ENCODE assay signal across 17 cellular contexts in genomic region chr15:42345502-42345901, GRCh38.
"Had no signal": no experiment of that assay in that cellular context is flagged by ENCODE, and none has a peak within 500 bp of the region (broad histone marks: within the 10 kb centered on the region; RNA-seq: fewer than 3 reads in every experiment).

No MANE protein-coding gene starts in this region.

- H3K27me3 ChIP-seq: cardiac muscle cell had no signal

- DNase-seq: activated CD4-positive, alpha-beta T cell treated with anti-CD3 and anti-CD28 coated beads for 48 hours; activated CD4-positive, alpha-beta T cell treated with anti-CD3 and anti-CD28 coated beads, Interleukin-2, amount 50 U/mL, for 4 hours; activated CD4-positive, CD25-positive, alpha-beta regulatory T cell treated with anti-CD3 and anti-CD28 coated beads, Interleukin-2, amount 50 U/mL, for 72 hours; activated CD8-positive, alpha-beta memory T cell treated with anti-CD3 and anti-CD28 coated beads, Interleukin-2, amount 50 U/mL, for 48 hours; activated naive CD8-positive, alpha-beta T cell treated with anti-CD3 and anti-CD28 coated beads, Interleukin-2, amount 50 U/mL, for 24 hours; activated T-cell treated with anti-CD3 and anti-CD28 coated beads, Interleukin-2, amount 50 U/mL, for 1 hour; amniotic stem cell; Karpas-422; NCI-H146; NCI-H187 treated with DMSO at 0.1 percent for 48 hours; NCI-H2081 treated with DMSO at 0.1 percent for 48 hours; NCI-H446; NCI-H524; SHP77 treated with DMSO at 0.1 percent for 48 hours had no signal

- ATAC-seq: activated CD8-positive, alpha-beta T cell treated with anti-CD3 and anti-CD28 coated beads, Interleukin-2, amount 10 ng/mL, durations not matched to agents 7 days and 5 days; activated naive CD8-positive, alpha-beta T cell treated with anti-CD3 and anti-CD28 coated beads, Interleukin-2, amount 50 U/mL, for 24 hours; WTC11 had no signal

- H3K4me3 ChIP-seq: cardiac muscle cell had no signal

- H3K36me3 ChIP-seq: cardiac muscle cell had no signal
